Comparison of ENCODE assay signal across 6 cellular contexts in the genomic region with DNA sequence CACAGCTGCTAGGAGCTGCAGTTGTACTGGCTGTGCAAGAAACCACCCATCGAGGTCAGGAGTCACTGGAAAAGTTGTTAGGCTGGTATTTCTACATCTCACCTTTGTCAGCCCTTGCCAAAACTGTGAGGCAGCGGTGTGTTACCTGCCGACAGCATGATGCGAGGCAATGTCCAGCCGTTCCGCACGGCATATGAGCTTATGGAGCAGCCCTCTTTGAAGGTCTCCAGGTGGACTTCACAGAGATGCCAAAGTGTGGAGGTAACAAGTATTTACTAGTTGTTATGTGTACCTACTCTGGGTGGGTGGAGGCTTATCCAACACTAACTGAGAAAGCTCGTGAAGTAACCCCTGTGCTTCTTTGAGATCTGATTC. TPM values are rescaled to one million over a fixed set of nuclear protein-coding genes. Genes with fewer than 3 reads are reported as not detected.
"Had no signal": no experiment of that assay in that cellular context is flagged by ENCODE, and none has a peak within 500 bp of the region (broad histone marks: within the 10 kb centered on the region; RNA-seq: fewer than 3 reads in every experiment).

No MANE protein-coding gene starts in this region.

RNA-seq across cellular contexts. Expression of a gene that starts 6.9 kb away (rescaled TPM):
- total RNA-seq: GM23338, H1, H9, HT-29, IMR-90, K562 had no signal
- polyA plus RNA-seq: GM23338, H1, IMR-90, K562 had no signal

RNA-seq across cellular contexts. Expression of a gene that starts 24.2 kb away (rescaled TPM):
- total RNA-seq: GM23338, H1, H9, HT-29, IMR-90, K562 had no signal
- polyA plus RNA-seq: GM23338, IMR-90, K562 had no signal

RNA-seq across cellular contexts. Expression of a gene that starts 41.3 kb away (rescaled TPM):
- total RNA-seq: GM23338, H1, H9, HT-29, IMR-90, K562 had no signal
- polyA plus RNA-seq: K562 had no signal

RNA-seq across cellular contexts. Expression of a gene that starts 51.7 kb away (rescaled TPM):
- total RNA-seq: GM23338, H1, H9, HT-29, IMR-90, K562 had no signal
- polyA plus RNA-seq: GM23338, H1, K562 had no signal
